Comparison of ENCODE assay signal across 25 cellular contexts in genomic region chr2:105307146-105307545, GRCh38.
"Had no signal": no experiment of that assay in that cellular context is flagged by ENCODE, and none has a peak within 500 bp of the region (broad histone marks: within the 10 kb centered on the region; RNA-seq: fewer than 3 reads in every experiment).

No MANE protein-coding gene starts in this region.

- ATAC-seq: sciatic nerve; stimulated activated effector memory CD8-positive, alpha-beta T cell treated with anti-CD3 and anti-CD28 coated beads, Interleukin-12 subunit alpha, Interleukin-12 subunit beta, amount 100 ng/mL, for 72 hours; stimulated activated naive CD8-positive, alpha-beta T cell treated with anti-CD3 and anti-CD28 coated beads, Interleukin-15, amount 100 ng/mL, for 72 hours had no signal

- H3K9me3 ChIP-seq: left ventricle myocardium inferior, ovary, right atrium auricular region, tibial nerve, uterus had no signal

- H3K27me3 Mint-ChIP-seq: naive B cell; progenitor cell of endocrine pancreas; stimulated activated naive CD8-positive, alpha-beta T cell treated with anti-CD3 and anti-CD28 coated beads, Interleukin-15, amount 100 ng/mL, for 72 hours; type B pancreatic cell had no signal

- H3K4me1 Mint-ChIP-seq: mesothelial cell of epicardium had no signal

- H3K36me3 ChIP-seq: ovary, uterus had no signal

- DNase-seq: islet precursor cell; left ventricle myocardium inferior; mesendoderm; naive B cell; natural killer cell; nephron progenitor cell; ovary; stimulated activated CD4-positive, alpha-beta T cell treated with anti-CD3 and anti-CD28 coated beads, Interleukin-12 subunit alpha, Interleukin-12 subunit beta, amount 100 ng/mL, for 4 hours; stimulated activated CD4-positive, alpha-beta T cell treated with anti-CD3 and anti-CD28 coated beads, Interleukin-15, amount 100 ng/mL, for 24 hours; stimulated activated CD4-positive, alpha-beta T cell treated with anti-CD3 and anti-CD28 coated beads, Interleukin-2, amount 100 ng/mL, for 24 hours; stimulated activated CD4-positive, alpha-beta T cell treated with anti-CD3 and anti-CD28 coated beads, Interleukin-4, amount 100 ng/mL, for 1 hour; stimulated activated naive CD4-positive, alpha-beta T cell treated with Interleukin-2 at 50 U/mL for 16 hours; stimulated activated naive CD8-positive, alpha-beta T cell treated with anti-CD3 and anti-CD28 coated beads, Interleukin-15, amount 100 ng/mL, for 72 hours; substantia nigra; uterus had no signal

- H3K4me3 Mint-ChIP-seq: mesothelial cell of epicardium; naive B cell; natural killer cell; nephron progenitor cell; stimulated activated effector memory CD8-positive, alpha-beta T cell treated with anti-CD3 and anti-CD28 coated beads, Interleukin-12 subunit alpha, Interleukin-12 subunit beta, amount 100 ng/mL, for 72 hours; stimulated activated naive CD8-positive, alpha-beta T cell treated with anti-CD3 and anti-CD28 coated beads, Interleukin-15, amount 100 ng/mL, for 72 hours; type B pancreatic cell had no signal

- H3K27ac Mint-ChIP-seq: mesothelial cell of epicardium; naive B cell; progenitor cell of endocrine pancreas; stimulated activated effector memory CD8-positive, alpha-beta T cell treated with anti-CD3 and anti-CD28 coated beads, Interleukin-12 subunit alpha, Interleukin-12 subunit beta, amount 100 ng/mL, for 72 hours; stimulated activated naive CD8-positive, alpha-beta T cell treated with anti-CD3 and anti-CD28 coated beads, Interleukin-15, amount 100 ng/mL, for 72 hours; type B pancreatic cell had no signal

- H3K9me3 Mint-ChIP-seq: natural killer cell; nephron progenitor cell; stimulated activated effector memory CD8-positive, alpha-beta T cell treated with anti-CD3 and anti-CD28 coated beads, Interleukin-12 subunit alpha, Interleukin-12 subunit beta, amount 100 ng/mL, for 72 hours; stimulated activated naive CD8-positive, alpha-beta T cell treated with anti-CD3 and anti-CD28 coated beads, Interleukin-15, amount 100 ng/mL, for 72 hours; type B pancreatic cell had no signal

- H3K4me3 ChIP-seq: hepatocyte, left ventricle myocardium inferior, lung, ovary, right atrium auricular region, skin epidermis, tibial nerve, uterus had no signal

- H3K27ac ChIP-seq: hepatocyte, left ventricle myocardium inferior, ovary, right atrium auricular region, skin epidermis, tibial nerve, uterus had no signal

- H3K27me3 ChIP-seq: hepatocyte, ovary, right atrium auricular region, tibial nerve, uterus had no signal

- H3K4me1 ChIP-seq: right atrium auricular region, uterus had no signal

- H3K36me3 Mint-ChIP-seq: natural killer cell had no signal
